Comparison of ENCODE assay signal across 1 cellular context in the genomic region with DNA sequence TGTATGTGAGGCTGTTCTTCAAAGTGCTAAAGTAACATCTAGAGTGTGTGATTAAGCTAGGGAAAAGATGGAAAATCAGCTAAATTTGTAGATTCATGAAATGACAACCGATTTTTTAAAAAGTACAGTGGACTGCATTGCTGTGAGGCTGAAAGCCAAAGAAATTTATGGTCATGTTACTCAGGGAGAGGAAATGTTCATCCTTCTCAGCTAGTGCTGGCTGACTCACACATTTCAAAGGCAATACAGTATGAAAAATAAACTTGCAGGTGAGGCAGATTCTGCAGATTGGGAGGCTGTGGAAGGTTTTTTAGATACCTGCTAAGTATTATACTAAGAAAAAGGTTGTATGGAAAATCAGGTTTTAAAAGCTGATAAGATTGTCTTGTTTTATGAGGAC.
TF ChIP-seq lines count a peak whose summit lies in the region.

No MANE protein-coding gene starts in this region.

TF ChIP-seq in GM23338, 12 proteins besides CTCF, POLR2A, EP300 and RAD21 (continued from another document):
- TF ChIP-seq JUNB (IDR thresholded peaks at IDR 0.05; ENCODE audit: unreplicated experiment) (no peak), CREB1 (CRISPR knock-in tag; IDR thresholded peaks at IDR 0.05; ENCODE audit: low read depth) (no peak), ZNF114 (CRISPR knock-in tag; IDR thresholded peaks at IDR 0.05) (no peak), NANOG (IDR thresholded peaks at IDR 0.05; ENCODE audit: borderline replicate concordance) (no peak), EZH2phosphoT487 (IDR thresholded peaks at IDR 0.05; ENCODE audit: unreplicated experiment) (no peak), STAT1 (IDR thresholded peaks at IDR 0.05; ENCODE audit: unreplicated experiment) (no peak), EZH2 (IDR thresholded peaks at IDR 0.05; ENCODE audit: low read depth, unreplicated experiment) (no peak), POLR2AphosphoS5 (IDR thresholded peaks at IDR 0.05; ENCODE audit: low read depth) (no peak)
- TF ChIP-seq, protein P1, sequence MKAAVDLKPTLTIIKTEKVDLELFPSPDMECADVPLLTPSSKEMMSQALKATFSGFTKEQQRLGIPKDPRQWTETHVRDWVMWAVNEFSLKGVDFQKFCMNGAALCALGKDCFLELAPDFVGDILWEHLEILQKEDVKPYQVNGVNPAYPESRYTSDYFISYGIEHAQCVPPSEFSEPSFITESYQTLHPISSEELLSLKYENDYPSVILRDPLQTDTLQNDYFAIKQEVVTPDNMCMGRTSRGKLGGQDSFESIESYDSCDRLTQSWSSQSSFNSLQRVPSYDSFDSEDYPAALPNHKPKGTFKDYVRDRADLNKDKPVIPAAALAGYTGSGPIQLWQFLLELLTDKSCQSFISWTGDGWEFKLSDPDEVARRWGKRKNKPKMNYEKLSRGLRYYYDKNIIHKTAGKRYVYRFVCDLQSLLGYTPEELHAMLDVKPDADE (IDR thresholded peaks at IDR 0.05): no peak
- TF ChIP-seq, protein P2, sequence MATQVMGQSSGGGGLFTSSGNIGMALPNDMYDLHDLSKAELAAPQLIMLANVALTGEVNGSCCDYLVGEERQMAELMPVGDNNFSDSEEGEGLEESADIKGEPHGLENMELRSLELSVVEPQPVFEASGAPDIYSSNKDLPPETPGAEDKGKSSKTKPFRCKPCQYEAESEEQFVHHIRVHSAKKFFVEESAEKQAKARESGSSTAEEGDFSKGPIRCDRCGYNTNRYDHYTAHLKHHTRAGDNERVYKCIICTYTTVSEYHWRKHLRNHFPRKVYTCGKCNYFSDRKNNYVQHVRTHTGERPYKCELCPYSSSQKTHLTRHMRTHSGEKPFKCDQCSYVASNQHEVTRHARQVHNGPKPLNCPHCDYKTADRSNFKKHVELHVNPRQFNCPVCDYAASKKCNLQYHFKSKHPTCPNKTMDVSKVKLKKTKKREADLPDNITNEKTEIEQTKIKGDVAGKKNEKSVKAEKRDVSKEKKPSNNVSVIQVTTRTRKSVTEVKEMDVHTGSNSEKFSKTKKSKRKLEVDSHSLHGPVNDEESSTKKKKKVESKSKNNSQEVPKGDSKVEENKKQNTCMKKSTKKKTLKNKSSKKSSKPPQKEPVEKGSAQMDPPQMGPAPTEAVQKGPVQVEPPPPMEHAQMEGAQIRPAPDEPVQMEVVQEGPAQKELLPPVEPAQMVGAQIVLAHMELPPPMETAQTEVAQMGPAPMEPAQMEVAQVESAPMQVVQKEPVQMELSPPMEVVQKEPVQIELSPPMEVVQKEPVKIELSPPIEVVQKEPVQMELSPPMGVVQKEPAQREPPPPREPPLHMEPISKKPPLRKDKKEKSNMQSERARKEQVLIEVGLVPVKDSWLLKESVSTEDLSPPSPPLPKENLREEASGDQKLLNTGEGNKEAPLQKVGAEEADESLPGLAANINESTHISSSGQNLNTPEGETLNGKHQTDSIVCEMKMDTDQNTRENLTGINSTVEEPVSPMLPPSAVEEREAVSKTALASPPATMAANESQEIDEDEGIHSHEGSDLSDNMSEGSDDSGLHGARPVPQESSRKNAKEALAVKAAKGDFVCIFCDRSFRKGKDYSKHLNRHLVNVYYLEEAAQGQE (IDR thresholded peaks at IDR 0.05; ENCODE audit: unreplicated experiment): no peak
